ENCODE assay signal across 7 cellular contexts in the genomic region with DNA sequence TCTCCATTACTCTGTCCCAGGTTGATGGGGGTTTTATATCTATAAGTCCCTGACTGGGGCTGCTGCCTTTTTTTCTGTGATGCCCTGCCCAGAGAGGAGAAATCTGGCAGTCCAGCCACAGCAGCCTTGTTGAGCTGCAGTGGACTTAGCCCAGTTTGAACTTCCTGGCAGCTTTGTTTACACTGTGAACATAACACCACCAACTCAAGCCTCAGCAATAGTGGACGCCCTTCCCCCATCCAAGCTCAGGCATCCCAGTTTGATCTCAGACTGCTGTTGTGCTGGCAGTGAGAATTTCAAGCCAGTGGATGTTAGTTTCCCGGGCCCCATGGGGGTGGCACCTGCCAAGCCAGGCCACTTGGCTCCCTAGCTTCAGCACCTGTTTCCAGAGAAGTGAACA.
"Had no signal": no experiment of that assay in that cellular context is flagged by ENCODE, and none has a peak within 500 bp of the region (broad histone marks: within the 10 kb centered on the region; RNA-seq: fewer than 3 reads in every experiment).

No MANE protein-coding gene starts in this region.

- ATAC-seq: HCT116 had no signal

- H3K4me3 ChIP-seq: GM23248, HAP-1 had no signal

- H2AFZ ChIP-seq: GM23248 had no signal

- H3K9ac ChIP-seq: GM23248 had no signal

- DNase-seq: GM23248, GOT3, H7, HFFc6, KBM-7 had no signal

- H3K27ac ChIP-seq: GM23248 had no signal

- H3K9me3 ChIP-seq: HAP-1 had no signal

- H3K36me3 ChIP-seq: HAP-1 had no signal

- H3K4me1 ChIP-seq: HAP-1 had no signal
